In genomic region chr13:67635754-67636153, GRCh38 we compare ENCODE assay signal across 20 cellular contexts.
"Had no signal": no experiment of that assay in that cellular context is flagged by ENCODE, and none has a peak within 500 bp of the region (broad histone marks: within the 10 kb centered on the region; RNA-seq: fewer than 3 reads in every experiment).

No MANE protein-coding gene starts in this region.

- H3K4me1 ChIP-seq: heart left ventricle, sigmoid colon, upper lobe of left lung had no signal

- H3K27ac ChIP-seq: heart left ventricle, sigmoid colon, thoracic aorta, upper lobe of left lung had no signal

- H3K9me3 ChIP-seq: sigmoid colon, thoracic aorta, upper lobe of left lung had no signal

- DNase-seq: activated CD4-positive, alpha-beta memory T cell treated with anti-CD3 and anti-CD28 coated beads for 36 hours; activated CD4-positive, alpha-beta T cell treated with anti-CD3 and anti-CD28 coated beads for 48 hours; activated effector memory CD4-positive, alpha-beta T cell treated with Interleukin-2 at 50 U/mL for 16 hours; activated naive CD4-positive, alpha-beta T cell treated with anti-CD3 and anti-CD28 coated beads, Interleukin-2, amount 10 ng/mL, durations not matched to agents 7 days and 5 days; activated T-cell treated with anti-CD3 and anti-CD28 coated beads, Interleukin-2, amount 50 U/mL, for 72 hours; caudate nucleus; dermis blood vessel endothelial cell; effector CD8-positive, alpha-beta T cell; heart left ventricle; islet precursor cell; left cardiac atrium; midbrain; natural killer cell; retina; sigmoid colon; stimulated activated CD4-positive, alpha-beta T cell treated with anti-CD3 and anti-CD28 coated beads, Interleukin-2, amount 100 ng/mL, for 48 hours; stimulated activated naive CD4-positive, alpha-beta T cell treated with Interleukin-2 at 50 U/mL for 16 hours; T-helper 17 cell; upper lobe of left lung had no signal

- H3K4me3 ChIP-seq: heart left ventricle, sigmoid colon, thoracic aorta, upper lobe of left lung had no signal

- ATAC-seq: activated T-cell treated with anti-CD3 and anti-CD28 coated beads, Interleukin-2, amount 50 U/mL, for 72 hours; heart left ventricle; left cardiac atrium; natural killer cell; T-helper 17 cell had no signal

- H3K36me3 ChIP-seq: heart left ventricle, sigmoid colon, thoracic aorta, upper lobe of left lung had no signal

- H3K27me3 ChIP-seq: heart left ventricle, sigmoid colon, upper lobe of left lung had no signal
